7 cellular contexts compared by ENCODE assay signal in genomic region chr4:158729716-158730559, GRCh38. TPM values are rescaled to one million over a fixed set of nuclear protein-coding genes. Genes with fewer than 3 reads are reported as not detected.
A peak's percentile ranks its signal among the peaks of the same experiment; 100 is the strongest.
DNase-seq lines count a peak whose midpoint lies in the region; ATAC-seq, FAIRE-seq and TF ChIP-seq lines count a peak whose summit lies in the region.

No MANE protein-coding gene starts in this region.

- H3K4me2 ChIP-seq in GM23338 (no peak overlapping the region), hepatocyte (no peak overlapping the region)

- no peak overlapping the region for H3K4me3 ChIP-seq in GM12864 (ENCODE audit: low read depth, low read length)
- H3K4me3 ChIP-seq in GM23338: no peak overlapping the region
- H3K4me3 ChIP-seq in astrocyte of the cerebellum (ENCODE audit: low read depth, low read length): no peak overlapping the region
- H3K4me3 ChIP-seq in hepatocyte: no peak overlapping the region
- no peak overlapping the region for H3K4me3 ChIP-seq in small intestine (ENCODE audit: low read depth in 1 of 2, low read length in 2 of 2)

- H3K27ac ChIP-seq in GM23338 (ENCODE audit: low read depth): no peak overlapping the region
- no peak overlapping the region for H3K27ac ChIP-seq in hepatocyte
- H3K27ac ChIP-seq in small intestine (ENCODE audit: low read depth in 1 of 2, low read length in 1 of 2): no peak overlapping the region

- no peaks in the 10 kb centered on the region for H3K9me3 Mint-ChIP-seq in GM23338

- no peak for DNase-seq in GM12864 (ENCODE audit: low read depth)
- peak; percentile 67 for DNase-seq in GM23338 (ENCODE audit: low spot score)
- DNase-seq in SW 1271 (lab: John Stamatoyannopoulos, UW): peak; percentile 9 to 30
- DNase-seq in astrocyte of the cerebellum (ENCODE audit: low read depth): peak; percentile 52
- peak; percentile 77 for DNase-seq in hepatocyte (ENCODE audit: low spot score)
- peak; percentile 64 for DNase-seq in small intestine

- H3K4me3 Mint-ChIP-seq in GM23338: no peak overlapping the region

- peak overlapping the region; percentile 12; the same call in 1 of the 2 replicates for H3K27ac Mint-ChIP-seq in GM23338

- no peaks in the 10 kb centered on the region for H3K27me3 Mint-ChIP-seq in GM23338 (ENCODE audit: insufficient read depth, low read depth, poor library complexity)

- no peaks in the 10 kb centered on the region for H3K36me3 Mint-ChIP-seq in GM23338 (ENCODE audit: low read depth)

- no peaks in the 10 kb centered on the region for H3K27me3 ChIP-seq in GM23338 (ENCODE audit: insufficient read depth)
- peaks cover 4% of the 10 kb centered on the region for H3K27me3 ChIP-seq in hepatocyte
- no peaks in the 10 kb centered on the region for H3K27me3 ChIP-seq in small intestine (ENCODE audit: control insufficient read depth in 2 of 2, insufficient read depth in 2 of 2, low read length in 2 of 2)

- H3K79me2 ChIP-seq in GM23338 (replicated peaks; ENCODE audit: insufficient read depth): no peaks in the 10 kb centered on the region
- no peaks in the 10 kb centered on the region for H3K79me2 ChIP-seq in hepatocyte

- no peaks in the 10 kb centered on the region for H3K9me2 ChIP-seq in GM23338 (ENCODE audit: insufficient read depth)
- H3K9me2 ChIP-seq in hepatocyte (replicated peaks; ENCODE audit: insufficient read depth): no peaks in the 10 kb centered on the region

- H3K36me3 ChIP-seq in GM23338 (ENCODE audit: insufficient read depth): no peaks in the 10 kb centered on the region
- H3K36me3 ChIP-seq in hepatocyte (replicated peaks; ENCODE audit: insufficient read depth, low read depth): no peaks in the 10 kb centered on the region
- no peaks in the 10 kb centered on the region for H3K36me3 ChIP-seq in small intestine (ENCODE audit: control insufficient read depth in 2 of 2, insufficient read depth in 2 of 2, low read length in 2 of 2)

- H3K4me1 ChIP-seq in GM23338 (ENCODE audit: insufficient read depth) (0 out of 2 replicates have a peak, but pooled peaks cover 4% of the 10 kb centered on the region), hepatocyte (ENCODE audit: insufficient read depth) (no peaks in the 10 kb centered on the region), small intestine (ENCODE audit: control insufficient read depth in 2 of 2, insufficient read depth in 1 of 2, low read depth in 1 of 2, low read length in 1 of 2) (no peaks in the 10 kb centered on the region)

- H3K9me3 ChIP-seq in hepatocyte (ENCODE audit: low read depth) (no peaks in the 10 kb centered on the region), small intestine (ENCODE audit: control insufficient read depth, low read depth) (no peaks in the 10 kb centered on the region)

- H3K4me1 Mint-ChIP-seq in GM23338: peaks cover 6% of the 10 kb centered on the region; the same call in 1 of the 3 replicates

- no peak for FAIRE-seq in small intestine (lab: Jason Lieb, UNC)

- ATAC-seq in GM23338: peak; percentile 92

- H2AFZ ChIP-seq in GM23338 (peak overlapping the region; percentile 90; the same call in 1 of the 2 replicates), hepatocyte (no peak overlapping the region)

- in situ Hi-C loops in astrocyte of the cerebellum (cut with HindIII; ENCODE audit: low sequenced_read_pairs): no loop called here

- TF ChIP-seq CTCF in GM12864 (IDR thresholded peaks at IDR 0.05; ENCODE audit: low read depth, low read length, missing control alignments) (peak; percentile 78), GM23338 (conservative IDR thresholded peaks at IDR 0.05; ENCODE audit: low read depth in 2 of 2) (peak; percentile 76 to 91), LNCAP (IDR thresholded peaks at IDR 0.05) (peak; percentile 77), astrocyte of the cerebellum (IDR thresholded peaks at IDR 0.05; ENCODE audit: low read depth, low read length, missing control alignments) (peak; percentile 88), hepatocyte (IDR thresholded peaks at IDR 0.05; ENCODE audit: poor library complexity) (peak; percentile 77)

- H4K20me1 ChIP-seq in GM23338 (replicated peaks; ENCODE audit: insufficient read depth) (no peaks in the 10 kb centered on the region), hepatocyte (ENCODE audit: insufficient read depth, poor library complexity, severe bottlenecking) (no peaks in the 10 kb centered on the region)

- 30% methylated on average over 5 of the region's 5 CpGs for WGBS in hepatocyte (ENCODE audit: low lambda C conversion rate, missing lambda C conversion rate)
- 19 to 25% (median 20%) methylated on average over 5 of the region's 5 CpGs for WGBS in small intestine, 3 donors

- H3F3A ChIP-seq in GM23338 (replicated peaks; ENCODE audit: low read depth): no peaks in the 10 kb centered on the region

TF ChIP-seq in GM23338, 12 proteins besides CTCF, POLR2A, EP300 and RAD21 (continues in another document):
- TF ChIP-seq NANOG (IDR thresholded peaks at IDR 0.05; ENCODE audit: borderline replicate concordance): no peak
- no peak for TF ChIP-seq ZNF331 (CRISPR knock-in tag; IDR thresholded peaks at IDR 0.05; ENCODE audit: low read depth)
- no peak for TF ChIP-seq POLR2AphosphoS5 (IDR thresholded peaks at IDR 0.05; ENCODE audit: low read depth)
- no peak for TF ChIP-seq JUNB (IDR thresholded peaks at IDR 0.05; ENCODE audit: unreplicated experiment)
- no peak for TF ChIP-seq EZH2 (IDR thresholded peaks at IDR 0.05; ENCODE audit: low read depth, unreplicated experiment)
- no peak for TF ChIP-seq EZH2phosphoT487 (IDR thresholded peaks at IDR 0.05; ENCODE audit: unreplicated experiment)
- no peak for TF ChIP-seq ETS1 (IDR thresholded peaks at IDR 0.05)
- TF ChIP-seq ZNF114 (CRISPR knock-in tag; IDR thresholded peaks at IDR 0.05): no peak

RNA-seq across cellular contexts. Expression of gene PPID, which starts 6.7 kb away (rescaled TPM):
- 52.5 and 56.6 TPM in 2 replicates for total RNA-seq in GM23338 (2014; rRNA removed; shearing (Covaris generic))
- 60.9 and 66.2 TPM in 2 replicates for polyA plus RNA-seq in GM23338 (2016; fragmentation: Nextera tagmentation; extraction: Ambion mirVana)
- 41.2 and 48.2 TPM in 2 replicates for total RNA-seq in hepatocyte
- polyA plus RNA-seq in hepatocyte: 43.1 and 49.3 TPM in 2 replicates
- 10 to 100 TPM; 28.4 to 46.5 (median 33.4) TPM for polyA plus RNA-seq in small intestine

RNA-seq across cellular contexts. Expression of gene FNIP2, which starts 38.9 kb away (rescaled TPM):
- total RNA-seq in GM23338 (2014; rRNA removed; shearing (Covaris generic)): 17.2 and 32.4 TPM in 2 replicates
- polyA plus RNA-seq in GM23338 (2016; fragmentation: Nextera tagmentation; extraction: Ambion mirVana) (2.7 TPM in 2 replicates), hepatocyte (20.8 and 23.4 TPM in 2 replicates), small intestine (1 to 10 TPM; 3.5 to 9.6 (median 3.8) TPM)
- 53.2 and 61.0 TPM in 2 replicates for total RNA-seq in hepatocyte

RNA-seq across cellular contexts. Expression of gene ETFDH, which starts 57.8 kb away (rescaled TPM):
- total RNA-seq in GM23338 (2014; rRNA removed; shearing (Covaris generic)): 9.2 and 11.4 TPM in 2 replicates
- 13.7 and 17.7 TPM in 2 replicates for polyA plus RNA-seq in GM23338 (2016; fragmentation: Nextera tagmentation; extraction: Ambion mirVana)
- 38.4 and 40.5 TPM in 2 replicates for total RNA-seq in hepatocyte
- 20.9 and 31.4 TPM in 2 replicates for polyA plus RNA-seq in hepatocyte
- 10 to 100 TPM; 30.6 to 72.4 (median 54.1) TPM for polyA plus RNA-seq in small intestine

RNA-seq across cellular contexts. Expression of gene C4orf46, which starts 58.3 kb away (rescaled TPM):
- 41.5 and 51.5 TPM in 2 replicates for total RNA-seq in GM23338 (2014; rRNA removed; shearing (Covaris generic))
- polyA plus RNA-seq in GM23338 (2016; fragmentation: Nextera tagmentation; extraction: Ambion mirVana) (18.9 and 23.9 TPM in 2 replicates), hepatocyte (7.3 and 9.5 TPM in 2 replicates), small intestine (1 to 10 TPM; 1.8 to 4.3 (median 3.5) TPM)
- 15.8 and 18.3 TPM in 2 replicates for total RNA-seq in hepatocyte
